22 cellular contexts compared by ENCODE assay signal in genomic region chr12:51522696-51523095, GRCh38.
"Had no signal": no experiment of that assay in that cellular context is flagged by ENCODE, and none has a peak within 500 bp of the region (broad histone marks: within the 10 kb centered on the region; RNA-seq: fewer than 3 reads in every experiment).

No MANE protein-coding gene starts in this region.

- H3K4me1 ChIP-seq: colonic mucosa had no signal

- DNase-seq: activated CD4-positive, alpha-beta T cell treated with anti-CD3 and anti-CD28 coated beads for 4 hours; activated CD8-positive, alpha-beta memory T cell treated with anti-CD3 and anti-CD28 coated beads, Interleukin-2, amount 50 U/mL, for 4 hours; activated CD8-positive, alpha-beta T cell treated with anti-CD3 and anti-CD28 coated beads for 36 hours; activated naive CD8-positive, alpha-beta T cell treated with anti-CD3 and anti-CD28 coated beads, Interleukin-2, amount 50 U/mL, for 24 hours; activated T-cell treated with anti-CD3 and anti-CD28 coated beads, Interleukin-2, amount 50 U/mL, for 72 hours; amniotic stem cell; caudate nucleus; colonic mucosa; MG63; MV-4-11; NCI-H1092 treated with DMSO at 0.1 percent for 48 hours; NCI-H1417 treated with DMSO at 0.1 percent for 48 hours; NCI-H1694; NCI-H2029 treated with DMSO at 0.1 percent for 48 hours; NCI-H510A treated with DMSO at 0.1 percent for 48 hours; NCI-H69; NK-92 treated with Interleukin-12 subunit alpha and Interleukin-12 subunit beta, amount 100 ng/mL, for 24 hours; PC-3; SHP77 treated with DMSO at 0.1 percent for 48 hours; T-helper 1 cell; WERI-Rb-1 had no signal

- H3K27ac ChIP-seq: colonic mucosa, WERI-Rb-1 had no signal

- H3K4me3 ChIP-seq: colonic mucosa, MG63 had no signal

- H3K9me3 ChIP-seq: colonic mucosa, MG63 had no signal

- FAIRE-seq: RCC 7860 had no signal

- ATAC-seq: activated CD8-positive, alpha-beta T cell treated with anti-CD3 and anti-CD28 coated beads for 36 hours; activated naive CD8-positive, alpha-beta T cell treated with anti-CD3 and anti-CD28 coated beads, Interleukin-2, amount 50 U/mL, for 24 hours; activated T-cell treated with anti-CD3 and anti-CD28 coated beads, Interleukin-2, amount 50 U/mL, for 72 hours; PC-3 had no signal

- H3K36me3 ChIP-seq: colonic mucosa, MG63, WERI-Rb-1 had no signal

- H3K27me3 ChIP-seq: colonic mucosa, MG63 had no signal
